1 cellular context compared by ENCODE assay signal in the genomic region with DNA sequence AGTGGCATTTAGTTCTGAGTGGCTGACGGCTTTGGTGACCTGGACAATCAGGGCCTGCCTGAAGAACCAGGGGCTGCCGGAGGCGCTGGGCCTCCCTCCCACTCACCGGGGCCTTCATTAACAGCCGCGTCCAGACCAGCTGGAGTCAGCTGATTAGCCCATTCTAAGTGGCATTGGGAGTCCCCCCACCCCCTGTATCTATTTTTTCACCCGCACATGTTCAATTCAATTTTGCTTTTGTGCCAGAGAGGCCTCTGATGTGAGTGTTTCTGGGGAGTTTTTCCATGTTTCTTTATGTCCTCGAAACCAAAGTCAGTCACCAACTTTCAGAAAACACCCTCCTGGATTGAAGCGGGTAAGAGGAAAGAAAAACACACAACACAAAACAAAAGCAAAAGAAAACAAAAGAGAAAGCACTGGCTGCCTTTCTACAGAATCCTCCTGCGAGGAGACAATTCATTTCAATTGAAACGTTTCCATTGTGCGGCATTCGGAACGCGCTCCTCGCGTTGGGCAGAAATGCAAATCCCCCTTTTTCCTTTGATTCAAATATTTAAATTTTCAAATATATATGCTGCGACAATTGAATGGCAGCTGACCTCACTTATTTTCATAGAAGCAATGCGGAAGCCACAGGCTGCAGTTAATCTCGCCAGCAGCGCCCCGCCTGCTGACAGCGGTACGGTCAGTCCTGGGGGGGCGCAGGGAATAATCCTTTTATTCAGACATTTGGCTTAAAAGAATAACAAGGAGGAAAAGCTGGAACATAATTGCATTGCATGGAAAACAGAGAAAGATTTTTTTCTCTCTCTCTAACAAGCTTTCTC.
A peak's percentile ranks its signal among the peaks of the same experiment; 100 is the strongest.
TF ChIP-seq lines count a peak whose summit lies in the region.

No MANE protein-coding gene starts in this region.

TF ChIP-seq in K562, 482 proteins besides CTCF, POLR2A, EP300 and RAD21 (continued from another document):
- TF ChIP-seq HDAC1 (IDR thresholded peaks at IDR 0.05) (peak in 1 of 2 experiments; percentile 50; a peak in 1 of 4 replicates), DACH1 (IDR thresholded peaks at IDR 0.05; ENCODE audit: partially characterized antibody) (peak; percentile 88), ZBTB1 (CRISPR knock-in tag; IDR thresholded peaks at IDR 0.05; ENCODE audit: borderline replicate concordance, low read depth) (no peak), MCM2 (IDR thresholded peaks at IDR 0.05; ENCODE audit: low read depth) (no peak), NEUROD1 (IDR thresholded peaks at IDR 0.05; ENCODE audit: borderline replicate concordance, low read depth, low read length, partially characterized antibody) (peak; percentile 33), NR2C1 (IDR thresholded peaks at IDR 0.05) (no peak), NR2C1 (tag; IDR thresholded peaks at IDR 0.05) (no peak), HDAC6 (IDR thresholded peaks at IDR 0.05; ENCODE audit: low read depth, low read length) (no peak), BCL6 (CRISPR knock-in tag; IDR thresholded peaks at IDR 0.05) (no peak), SRSF1 (IDR thresholded peaks at IDR 0.05; ENCODE audit: low read depth, low read length) (no peak), FOXK2 (conservative IDR thresholded peaks at IDR 0.05 in 1 of 2, IDR thresholded peaks at IDR 0.05 in 1 of 2; ENCODE audit: low read depth in 2 of 2) (peak; percentile 25 to 43; a peak in 1 of 4 replicates), ZNF133 (CRISPR knock-in tag; IDR thresholded peaks at IDR 0.05) (no peak), SNRNP70 (optimal IDR thresholded peaks at IDR 0.05; ENCODE audit: low read depth, low read length) (no peak), CREM (IDR thresholded peaks at IDR 0.05; ENCODE audit: low read depth) (no peak), PHF20 (IDR thresholded peaks at IDR 0.05; ENCODE audit: partially characterized antibody) (no peak), ZNF561 (CRISPR knock-in tag; conservative IDR thresholded peaks at IDR 0.05) (no peak), SNIP1 (IDR thresholded peaks at IDR 0.05; ENCODE audit: low read depth) (no peak), ZNF12 (CRISPR knock-in tag; IDR thresholded peaks at IDR 0.05) (no peak), RBM25 (IDR thresholded peaks at IDR 0.05; ENCODE audit: low read depth, low read length, severe bottlenecking) (no peak), RBM17 (IDR thresholded peaks at IDR 0.05; ENCODE audit: borderline replicate concordance, low read depth, low read length) (no peak), CHD1 (IDR thresholded peaks at IDR 0.05; ENCODE audit: low read length) (no peak), ZNF347 (CRISPR knock-in tag; IDR thresholded peaks at IDR 0.05; ENCODE audit: low read depth) (no peak), CTBP1 (IDR thresholded peaks at IDR 0.05; ENCODE audit: borderline replicate concordance) (no peak)
- TF ChIP-seq, protein P1, sequence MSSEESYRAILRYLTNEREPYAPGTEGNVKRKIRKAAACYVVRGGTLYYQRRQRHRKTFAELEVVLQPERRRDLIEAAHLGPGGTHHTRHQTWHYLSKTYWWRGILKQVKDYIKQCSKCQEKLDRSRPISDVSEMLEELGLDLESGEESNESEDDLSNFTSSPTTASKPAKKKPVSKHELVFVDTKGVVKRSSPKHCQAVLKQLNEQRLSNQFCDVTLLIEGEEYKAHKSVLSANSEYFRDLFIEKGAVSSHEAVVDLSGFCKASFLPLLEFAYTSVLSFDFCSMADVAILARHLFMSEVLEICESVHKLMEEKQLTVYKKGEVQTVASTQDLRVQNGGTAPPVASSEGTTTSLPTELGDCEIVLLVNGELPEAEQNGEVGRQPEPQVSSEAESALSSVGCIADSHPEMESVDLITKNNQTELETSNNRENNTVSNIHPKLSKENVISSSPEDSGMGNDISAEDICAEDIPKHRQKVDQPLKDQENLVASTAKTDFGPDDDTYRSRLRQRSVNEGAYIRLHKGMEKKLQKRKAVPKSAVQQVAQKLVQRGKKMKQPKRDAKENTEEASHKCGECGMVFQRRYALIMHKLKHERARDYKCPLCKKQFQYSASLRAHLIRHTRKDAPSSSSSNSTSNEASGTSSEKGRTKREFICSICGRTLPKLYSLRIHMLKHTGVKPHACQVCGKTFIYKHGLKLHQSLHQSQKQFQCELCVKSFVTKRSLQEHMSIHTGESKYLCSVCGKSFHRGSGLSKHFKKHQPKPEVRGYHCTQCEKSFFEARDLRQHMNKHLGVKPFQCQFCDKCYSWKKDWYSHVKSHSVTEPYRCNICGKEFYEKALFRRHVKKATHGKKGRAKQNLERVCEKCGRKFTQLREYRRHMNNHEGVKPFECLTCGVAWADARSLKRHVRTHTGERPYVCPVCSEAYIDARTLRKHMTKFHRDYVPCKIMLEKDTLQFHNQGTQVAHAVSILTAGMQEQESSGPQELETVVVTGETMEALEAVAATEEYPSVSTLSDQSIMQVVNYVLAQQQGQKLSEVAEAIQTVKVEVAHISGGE (CRISPR knock-in tag; IDR thresholded peaks at IDR 0.05): no peak
- TF ChIP-seq, protein P2, sequence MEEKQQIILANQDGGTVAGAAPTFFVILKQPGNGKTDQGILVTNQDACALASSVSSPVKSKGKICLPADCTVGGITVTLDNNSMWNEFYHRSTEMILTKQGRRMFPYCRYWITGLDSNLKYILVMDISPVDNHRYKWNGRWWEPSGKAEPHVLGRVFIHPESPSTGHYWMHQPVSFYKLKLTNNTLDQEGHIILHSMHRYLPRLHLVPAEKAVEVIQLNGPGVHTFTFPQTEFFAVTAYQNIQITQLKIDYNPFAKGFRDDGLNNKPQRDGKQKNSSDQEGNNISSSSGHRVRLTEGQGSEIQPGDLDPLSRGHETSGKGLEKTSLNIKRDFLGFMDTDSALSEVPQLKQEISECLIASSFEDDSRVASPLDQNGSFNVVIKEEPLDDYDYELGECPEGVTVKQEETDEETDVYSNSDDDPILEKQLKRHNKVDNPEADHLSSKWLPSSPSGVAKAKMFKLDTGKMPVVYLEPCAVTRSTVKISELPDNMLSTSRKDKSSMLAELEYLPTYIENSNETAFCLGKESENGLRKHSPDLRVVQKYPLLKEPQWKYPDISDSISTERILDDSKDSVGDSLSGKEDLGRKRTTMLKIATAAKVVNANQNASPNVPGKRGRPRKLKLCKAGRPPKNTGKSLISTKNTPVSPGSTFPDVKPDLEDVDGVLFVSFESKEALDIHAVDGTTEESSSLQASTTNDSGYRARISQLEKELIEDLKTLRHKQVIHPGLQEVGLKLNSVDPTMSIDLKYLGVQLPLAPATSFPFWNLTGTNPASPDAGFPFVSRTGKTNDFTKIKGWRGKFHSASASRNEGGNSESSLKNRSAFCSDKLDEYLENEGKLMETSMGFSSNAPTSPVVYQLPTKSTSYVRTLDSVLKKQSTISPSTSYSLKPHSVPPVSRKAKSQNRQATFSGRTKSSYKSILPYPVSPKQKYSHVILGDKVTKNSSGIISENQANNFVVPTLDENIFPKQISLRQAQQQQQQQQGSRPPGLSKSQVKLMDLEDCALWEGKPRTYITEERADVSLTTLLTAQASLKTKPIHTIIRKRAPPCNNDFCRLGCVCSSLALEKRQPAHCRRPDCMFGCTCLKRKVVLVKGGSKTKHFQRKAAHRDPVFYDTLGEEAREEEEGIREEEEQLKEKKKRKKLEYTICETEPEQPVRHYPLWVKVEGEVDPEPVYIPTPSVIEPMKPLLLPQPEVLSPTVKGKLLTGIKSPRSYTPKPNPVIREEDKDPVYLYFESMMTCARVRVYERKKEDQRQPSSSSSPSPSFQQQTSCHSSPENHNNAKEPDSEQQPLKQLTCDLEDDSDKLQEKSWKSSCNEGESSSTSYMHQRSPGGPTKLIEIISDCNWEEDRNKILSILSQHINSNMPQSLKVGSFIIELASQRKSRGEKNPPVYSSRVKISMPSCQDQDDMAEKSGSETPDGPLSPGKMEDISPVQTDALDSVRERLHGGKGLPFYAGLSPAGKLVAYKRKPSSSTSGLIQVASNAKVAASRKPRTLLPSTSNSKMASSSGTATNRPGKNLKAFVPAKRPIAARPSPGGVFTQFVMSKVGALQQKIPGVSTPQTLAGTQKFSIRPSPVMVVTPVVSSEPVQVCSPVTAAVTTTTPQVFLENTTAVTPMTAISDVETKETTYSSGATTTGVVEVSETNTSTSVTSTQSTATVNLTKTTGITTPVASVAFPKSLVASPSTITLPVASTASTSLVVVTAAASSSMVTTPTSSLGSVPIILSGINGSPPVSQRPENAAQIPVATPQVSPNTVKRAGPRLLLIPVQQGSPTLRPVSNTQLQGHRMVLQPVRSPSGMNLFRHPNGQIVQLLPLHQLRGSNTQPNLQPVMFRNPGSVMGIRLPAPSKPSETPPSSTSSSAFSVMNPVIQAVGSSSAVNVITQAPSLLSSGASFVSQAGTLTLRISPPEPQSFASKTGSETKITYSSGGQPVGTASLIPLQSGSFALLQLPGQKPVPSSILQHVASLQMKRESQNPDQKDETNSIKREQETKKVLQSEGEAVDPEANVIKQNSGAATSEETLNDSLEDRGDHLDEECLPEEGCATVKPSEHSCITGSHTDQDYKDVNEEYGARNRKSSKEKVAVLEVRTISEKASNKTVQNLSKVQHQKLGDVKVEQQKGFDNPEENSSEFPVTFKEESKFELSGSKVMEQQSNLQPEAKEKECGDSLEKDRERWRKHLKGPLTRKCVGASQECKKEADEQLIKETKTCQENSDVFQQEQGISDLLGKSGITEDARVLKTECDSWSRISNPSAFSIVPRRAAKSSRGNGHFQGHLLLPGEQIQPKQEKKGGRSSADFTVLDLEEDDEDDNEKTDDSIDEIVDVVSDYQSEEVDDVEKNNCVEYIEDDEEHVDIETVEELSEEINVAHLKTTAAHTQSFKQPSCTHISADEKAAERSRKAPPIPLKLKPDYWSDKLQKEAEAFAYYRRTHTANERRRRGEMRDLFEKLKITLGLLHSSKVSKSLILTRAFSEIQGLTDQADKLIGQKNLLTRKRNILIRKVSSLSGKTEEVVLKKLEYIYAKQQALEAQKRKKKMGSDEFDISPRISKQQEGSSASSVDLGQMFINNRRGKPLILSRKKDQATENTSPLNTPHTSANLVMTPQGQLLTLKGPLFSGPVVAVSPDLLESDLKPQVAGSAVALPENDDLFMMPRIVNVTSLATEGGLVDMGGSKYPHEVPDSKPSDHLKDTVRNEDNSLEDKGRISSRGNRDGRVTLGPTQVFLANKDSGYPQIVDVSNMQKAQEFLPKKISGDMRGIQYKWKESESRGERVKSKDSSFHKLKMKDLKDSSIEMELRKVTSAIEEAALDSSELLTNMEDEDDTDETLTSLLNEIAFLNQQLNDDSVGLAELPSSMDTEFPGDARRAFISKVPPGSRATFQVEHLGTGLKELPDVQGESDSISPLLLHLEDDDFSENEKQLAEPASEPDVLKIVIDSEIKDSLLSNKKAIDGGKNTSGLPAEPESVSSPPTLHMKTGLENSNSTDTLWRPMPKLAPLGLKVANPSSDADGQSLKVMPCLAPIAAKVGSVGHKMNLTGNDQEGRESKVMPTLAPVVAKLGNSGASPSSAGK (IDR thresholded peaks at IDR 0.05): peak; percentile 43
- TF ChIP-seq, protein P3, sequence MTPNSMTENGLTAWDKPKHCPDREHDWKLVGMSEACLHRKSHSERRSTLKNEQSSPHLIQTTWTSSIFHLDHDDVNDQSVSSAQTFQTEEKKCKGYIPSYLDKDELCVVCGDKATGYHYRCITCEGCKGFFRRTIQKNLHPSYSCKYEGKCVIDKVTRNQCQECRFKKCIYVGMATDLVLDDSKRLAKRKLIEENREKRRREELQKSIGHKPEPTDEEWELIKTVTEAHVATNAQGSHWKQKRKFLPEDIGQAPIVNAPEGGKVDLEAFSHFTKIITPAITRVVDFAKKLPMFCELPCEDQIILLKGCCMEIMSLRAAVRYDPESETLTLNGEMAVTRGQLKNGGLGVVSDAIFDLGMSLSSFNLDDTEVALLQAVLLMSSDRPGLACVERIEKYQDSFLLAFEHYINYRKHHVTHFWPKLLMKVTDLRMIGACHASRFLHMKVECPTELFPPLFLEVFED (CRISPR knock-in tag; conservative IDR thresholded peaks at IDR 0.05): no peak
- TF ChIP-seq, protein P4, sequence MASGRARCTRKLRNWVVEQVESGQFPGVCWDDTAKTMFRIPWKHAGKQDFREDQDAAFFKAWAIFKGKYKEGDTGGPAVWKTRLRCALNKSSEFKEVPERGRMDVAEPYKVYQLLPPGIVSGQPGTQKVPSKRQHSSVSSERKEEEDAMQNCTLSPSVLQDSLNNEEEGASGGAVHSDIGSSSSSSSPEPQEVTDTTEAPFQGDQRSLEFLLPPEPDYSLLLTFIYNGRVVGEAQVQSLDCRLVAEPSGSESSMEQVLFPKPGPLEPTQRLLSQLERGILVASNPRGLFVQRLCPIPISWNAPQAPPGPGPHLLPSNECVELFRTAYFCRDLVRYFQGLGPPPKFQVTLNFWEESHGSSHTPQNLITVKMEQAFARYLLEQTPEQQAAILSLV (tag; IDR thresholded peaks at IDR 0.05): no peak
- TF ChIP-seq, protein P5, sequence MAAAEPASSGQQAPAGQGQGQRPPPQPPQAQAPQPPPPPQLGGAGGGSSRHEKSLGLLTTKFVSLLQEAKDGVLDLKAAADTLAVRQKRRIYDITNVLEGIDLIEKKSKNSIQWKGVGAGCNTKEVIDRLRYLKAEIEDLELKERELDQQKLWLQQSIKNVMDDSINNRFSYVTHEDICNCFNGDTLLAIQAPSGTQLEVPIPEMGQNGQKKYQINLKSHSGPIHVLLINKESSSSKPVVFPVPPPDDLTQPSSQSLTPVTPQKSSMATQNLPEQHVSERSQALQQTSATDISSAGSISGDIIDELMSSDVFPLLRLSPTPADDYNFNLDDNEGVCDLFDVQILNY (CRISPR knock-in tag; IDR thresholded peaks at IDR 0.05): no peak
